1 cellular context compared by ENCODE assay signal in genomic region chr3:170553788-170554620, GRCh38.
TF ChIP-seq lines count a peak whose summit lies in the region.

No MANE protein-coding gene starts in this region.

TF ChIP-seq in endothelial cell of umbilical vein, 7 proteins besides CTCF, POLR2A, EP300 and RAD21:
- TF ChIP-seq GATA2 (IDR thresholded peaks at IDR 0.05; ENCODE audit: insufficient read depth, insufficient read length, low read depth, low read length) (no peak), MYC (IDR thresholded peaks at IDR 0.05; ENCODE audit: low read depth, low read length) (no peak)
